8 cellular contexts compared by ENCODE assay signal in the genomic region with DNA sequence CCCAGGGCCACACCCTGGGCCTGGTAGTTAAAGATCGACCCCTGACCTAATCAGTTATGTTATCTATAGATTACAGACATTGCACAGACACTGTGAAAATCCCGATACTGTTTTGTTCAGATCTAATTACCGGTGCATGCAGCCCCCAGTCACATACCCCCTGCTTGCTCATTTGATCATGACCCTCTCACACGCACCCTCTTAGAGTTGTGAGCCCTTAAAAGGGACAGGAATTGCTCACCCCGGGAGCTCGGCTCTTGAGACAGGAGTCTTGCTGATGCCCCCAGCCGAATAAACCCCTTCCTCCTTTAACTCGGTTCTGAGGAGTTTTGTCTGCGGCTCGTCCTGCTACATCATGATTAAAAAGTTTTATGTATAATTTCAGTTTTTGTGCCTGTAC. TPM values are rescaled to one million over a fixed set of nuclear protein-coding genes. Genes with fewer than 3 reads are reported as not detected.
DNase-seq lines count a peak whose midpoint lies in the region; ATAC-seq and TF ChIP-seq lines count a peak whose summit lies in the region.
"Not testable (repeated sequence)": the region's sequence is repeated elsewhere in the genome, so short reads cannot be mapped to it uniquely, and the experiment has no call there.

No MANE protein-coding gene starts in this region.

- H3K9ac ChIP-seq in HUES48 (ENCODE audit: low read depth, low read length); SK-N-SH: not testable (repeated sequence)
- H3K9ac ChIP-seq in iPS-20b (ENCODE audit: low read depth, low read length), result peak overlapping the region; percentile 0; the same call in 1 of the 2 replicates

- H3K4me3 Mint-ChIP-seq in CD4-positive, alpha-beta memory T cell, result peak overlapping the region in 7 of 8 donors; percentile 29 to 68 (median 46)
- H3K4me3 Mint-ChIP-seq in activated T-cell treated with anti-CD3 and anti-CD28 coated beads, Interleukin-2, amount 50 U/mL, for 24 hours, result not testable (repeated sequence)
- peak overlapping the region in 1 of 2 donors; percentile 37 for H3K4me3 Mint-ChIP-seq in effector memory CD8-positive, alpha-beta T cell
- H3K4me3 Mint-ChIP-seq in natural killer cell treated with Interleukin-12 subunit alpha and Interleukin-12 subunit beta and Interleukin-15 and Interleukin-18, amount 100 ng/mL, for 72 hours, result peak overlapping the region; percentile 32
- peak overlapping the region; percentile 10 to 38 for H3K4me3 Mint-ChIP-seq in stimulated activated naive CD8-positive, alpha-beta T cell treated with anti-CD3 and anti-CD28 coated beads, Interleukin-15, amount 100 ng/mL, for 72 hours

- not testable (repeated sequence) for H3K27ac ChIP-seq in CD4-positive, alpha-beta memory T cell (ENCODE audit: low read depth, low read length); SK-N-SH (ENCODE audit: low read depth in 2 of 2, low read length in 1 of 2); iPS-20b (ENCODE audit: low read length)
- H3K27ac ChIP-seq in HUES48 (ENCODE audit: low read depth, low read length), result peak overlapping the region; percentile 79

- CTCF ChIA-PET in CD4-positive, alpha-beta memory T cell (lab: Charles Lee; ENCODE audit: partially characterized antibody); SK-N-SH (lab: Yijun Ruan, JAX): not testable (repeated sequence)

- TF ChIP-seq CTCF in SK-N-SH (IDR thresholded peaks at IDR 0.05), result not testable (repeated sequence)

- WGBS in SK-N-SH (ENCODE audit: low lambda C conversion rate), result 65% methylated on average over 9 of the region's 10 CpGs

- not testable (repeated sequence) for H3K9me3 Mint-ChIP-seq in CD4-positive, alpha-beta memory T cell; activated T-cell treated with anti-CD3 and anti-CD28 coated beads, Interleukin-2, amount 50 U/mL, for 24 hours; effector memory CD8-positive, alpha-beta T cell; natural killer cell treated with Interleukin-12 subunit alpha and Interleukin-12 subunit beta and Interleukin-15 and Interleukin-18, amount 100 ng/mL, for 72 hours; stimulated activated naive CD8-positive, alpha-beta T cell treated with anti-CD3 and anti-CD28 coated beads, Interleukin-15, amount 100 ng/mL, for 72 hours

- not testable (repeated sequence) for TF ChIP-seq EP300 in SK-N-SH (IDR thresholded peaks at IDR 0.05; ENCODE audit: borderline replicate concordance in 1 of 2, low read depth in 1 of 2, low read length in 1 of 2)

- not testable (repeated sequence) for TF ChIP-seq RAD21 in SK-N-SH (IDR thresholded peaks at IDR 0.05; ENCODE audit: low read length)

- POLR2A ChIA-PET in CD4-positive, alpha-beta memory T cell (lab: Charles Lee; ENCODE audit: partially characterized antibody); SK-N-SH (lab: Yijun Ruan, JAX): not testable (repeated sequence)

- H3K4me3 ChIP-seq in CD4-positive, alpha-beta memory T cell (ENCODE audit: low read length in 2 of 2); SK-N-SH (ENCODE audit: low read depth in 2 of 2, low read length in 1 of 2): not testable (repeated sequence)
- H3K4me3 ChIP-seq in HUES48 (ENCODE audit: low read depth, low read length) (peak overlapping the region; percentile 43), iPS-20b (ENCODE audit: low read length) (peak overlapping the region; percentile 31)

- intact Hi-C loops in CD4-positive, alpha-beta memory T cell (cut with micrococcal nuclease), result loop anchor here (1.0 kb wide), 1 partner anchor 10 kb away; no protein-coding TSS in a partner anchor

- not testable (repeated sequence) for H3K4me2 ChIP-seq in SK-N-SH

- H3K9me3 ChIP-seq in CD4-positive, alpha-beta memory T cell (ENCODE audit: control insufficient read depth in 1 of 2, low read length in 2 of 2); HUES48 (ENCODE audit: control insufficient read depth, insufficient read depth, low read length); SK-N-SH; iPS-20b (ENCODE audit: insufficient read depth, low read depth, low read length): not testable (repeated sequence)

- H3K27me3 ChIP-seq in CD4-positive, alpha-beta memory T cell (ENCODE audit: insufficient read depth, low read length); HUES48 (ENCODE audit: control insufficient read depth, insufficient read depth, low read length); SK-N-SH (ENCODE audit: insufficient read depth); iPS-20b (ENCODE audit: insufficient read depth, low read length): not testable (repeated sequence)

- peaks cover 71 to 99% (median 83%) of the 10 kb centered on the region in 4 donors for H3K4me1 Mint-ChIP-seq in CD4-positive, alpha-beta memory T cell
- H3K4me1 Mint-ChIP-seq in activated T-cell treated with anti-CD3 and anti-CD28 coated beads, Interleukin-2, amount 50 U/mL, for 24 hours (ENCODE audit: low read depth), result peaks cover 88% of the 10 kb centered on the region
- H3K4me1 Mint-ChIP-seq in effector memory CD8-positive, alpha-beta T cell (ENCODE audit: low read depth in 2 of 2), result peaks cover 68 to 81% of the 10 kb centered on the region in 2 donors
- H3K4me1 Mint-ChIP-seq in natural killer cell treated with Interleukin-12 subunit alpha and Interleukin-12 subunit beta and Interleukin-15 and Interleukin-18, amount 100 ng/mL, for 72 hours (ENCODE audit: low read depth in 2 of 2), result peaks cover 63 to 84% of the 10 kb centered on the region in 2 donors
- H3K4me1 Mint-ChIP-seq in stimulated activated naive CD8-positive, alpha-beta T cell treated with anti-CD3 and anti-CD28 coated beads, Interleukin-15, amount 100 ng/mL, for 72 hours, result peaks cover 88% of the 10 kb centered on the region

- not testable (repeated sequence) for DNase-seq in CD4-positive, alpha-beta memory T cell; SK-N-SH; activated T-cell treated with anti-CD3 and anti-CD28 coated beads, Interleukin-2, amount 50 U/mL, for 24 hours; effector memory CD8-positive, alpha-beta T cell; natural killer cell treated with Interleukin-12 subunit alpha and Interleukin-12 subunit beta and Interleukin-15 and Interleukin-18, amount 100 ng/mL, for 72 hours (ENCODE audit: low spot score); stimulated activated naive CD8-positive, alpha-beta T cell treated with anti-CD3 and anti-CD28 coated beads, Interleukin-15, amount 100 ng/mL, for 72 hours

- H2AFZ ChIP-seq in SK-N-SH (ENCODE audit: low read depth), result not testable (repeated sequence)

- H4K20me1 ChIP-seq in SK-N-SH (ENCODE audit: insufficient read depth), result not testable (repeated sequence)

- H3K79me2 ChIP-seq in SK-N-SH (ENCODE audit: insufficient read depth), result peaks cover 68% of the 10 kb centered on the region

- H3K36me3 Mint-ChIP-seq in CD4-positive, alpha-beta memory T cell, result peaks cover 9 to 21% of the 10 kb centered on the region in 2 donors
- H3K36me3 Mint-ChIP-seq in activated T-cell treated with anti-CD3 and anti-CD28 coated beads, Interleukin-2, amount 50 U/mL, for 24 hours (ENCODE audit: low read depth), result peaks cover 35% of the 10 kb centered on the region
- peaks cover 12% of the 10 kb centered on the region for H3K36me3 Mint-ChIP-seq in effector memory CD8-positive, alpha-beta T cell (ENCODE audit: insufficient read depth)
- H3K36me3 Mint-ChIP-seq in natural killer cell treated with Interleukin-12 subunit alpha and Interleukin-12 subunit beta and Interleukin-15 and Interleukin-18, amount 100 ng/mL, for 72 hours, result not testable (repeated sequence)

- H3K27me3 Mint-ChIP-seq in CD4-positive, alpha-beta memory T cell; activated T-cell treated with anti-CD3 and anti-CD28 coated beads, Interleukin-2, amount 50 U/mL, for 24 hours; effector memory CD8-positive, alpha-beta T cell; natural killer cell treated with Interleukin-12 subunit alpha and Interleukin-12 subunit beta and Interleukin-15 and Interleukin-18, amount 100 ng/mL, for 72 hours; stimulated activated naive CD8-positive, alpha-beta T cell treated with anti-CD3 and anti-CD28 coated beads, Interleukin-15, amount 100 ng/mL, for 72 hours: not testable (repeated sequence)

- not testable (repeated sequence) for H3F3A ChIP-seq in SK-N-SH (replicated peaks; ENCODE audit: insufficient read depth)

- H3K9me2 ChIP-seq in SK-N-SH, result not testable (repeated sequence)

- H3K4me1 ChIP-seq in CD4-positive, alpha-beta memory T cell (ENCODE audit: insufficient read depth, low read length), result peaks cover 99% of the 10 kb centered on the region
- H3K4me1 ChIP-seq in HUES48 (ENCODE audit: control insufficient read depth, insufficient read depth, low read length) (peaks cover 79% of the 10 kb centered on the region), SK-N-SH (ENCODE audit: control insufficient read depth in 1 of 2, insufficient read depth in 2 of 2, low read depth in 1 of 2, low read length in 1 of 2) (peaks cover 7 to 14% of the 10 kb centered on the region in 2 experiments; a peak in 3 of 4 replicates), iPS-20b (ENCODE audit: insufficient read depth, low read length) (peaks cover 53% of the 10 kb centered on the region)

- not testable (repeated sequence) for H3K36me3 ChIP-seq in CD4-positive, alpha-beta memory T cell (ENCODE audit: insufficient read depth, low read length); HUES48 (ENCODE audit: control insufficient read depth, insufficient read depth, low read length); SK-N-SH (replicated peaks in 1 of 2; ENCODE audit: control insufficient read depth in 1 of 2, insufficient read depth in 2 of 2, low read length in 1 of 2); iPS-20b (ENCODE audit: insufficient read depth, low read depth, low read length)

- ATAC-seq in effector memory CD8-positive, alpha-beta T cell (replicated peaks); natural killer cell treated with Interleukin-12 subunit alpha and Interleukin-12 subunit beta and Interleukin-15 and Interleukin-18, amount 100 ng/mL, for 72 hours; stimulated activated naive CD8-positive, alpha-beta T cell treated with anti-CD3 and anti-CD28 coated beads, Interleukin-15, amount 100 ng/mL, for 72 hours: not testable (repeated sequence)

- H3K27ac Mint-ChIP-seq in CD4-positive, alpha-beta memory T cell, result peak overlapping the region; percentile 52 to 86 (median 67)
- H3K27ac Mint-ChIP-seq in activated T-cell treated with anti-CD3 and anti-CD28 coated beads, Interleukin-2, amount 50 U/mL, for 24 hours, result peak overlapping the region; percentile 9
- H3K27ac Mint-ChIP-seq in effector memory CD8-positive, alpha-beta T cell, result peak overlapping the region; percentile 70 to 80
- H3K27ac Mint-ChIP-seq in natural killer cell treated with Interleukin-12 subunit alpha and Interleukin-12 subunit beta and Interleukin-15 and Interleukin-18, amount 100 ng/mL, for 72 hours, result peak overlapping the region in 1 of 2 donors; percentile 47
- H3K27ac Mint-ChIP-seq in stimulated activated naive CD8-positive, alpha-beta T cell treated with anti-CD3 and anti-CD28 coated beads, Interleukin-15, amount 100 ng/mL, for 72 hours, result not testable (repeated sequence)

RNA-seq across cellular contexts. Expression of a gene that starts 9.0 kb away (rescaled TPM):
- total RNA-seq in CD4-positive, alpha-beta memory T cell, result 10 to 100 TPM; 72.7 to 73.5 TPM
- polyA plus RNA-seq in CD4-positive, alpha-beta memory T cell, result 10 to 100 TPM in 1 of 2 donors, 1 to 10 TPM in 1; 6.2 to 25.6 TPM
- 4.3 and 4.6 TPM in 2 replicates for polyA plus RNA-seq in SK-N-SH (2012; rRNA removed)
- polyA plus RNA-seq in SK-N-SH (2012; cell fraction: cytosol; rRNA removed), result 5.3 and 6.3 TPM in 2 replicates
- 4.3 and 7.6 TPM in 2 replicates for polyA plus RNA-seq in SK-N-SH (2012; cell fraction: nucleus; rRNA removed)
- total RNA-seq in natural killer cell treated with Interleukin-12 subunit alpha and Interleukin-12 subunit beta and Interleukin-15 and Interleukin-18, amount 100 ng/mL, for 72 hours, result 10 to 100 TPM; 35.6 to 39.7 TPM
